ENCODE assay signal across 15 cellular contexts in the genomic region with DNA sequence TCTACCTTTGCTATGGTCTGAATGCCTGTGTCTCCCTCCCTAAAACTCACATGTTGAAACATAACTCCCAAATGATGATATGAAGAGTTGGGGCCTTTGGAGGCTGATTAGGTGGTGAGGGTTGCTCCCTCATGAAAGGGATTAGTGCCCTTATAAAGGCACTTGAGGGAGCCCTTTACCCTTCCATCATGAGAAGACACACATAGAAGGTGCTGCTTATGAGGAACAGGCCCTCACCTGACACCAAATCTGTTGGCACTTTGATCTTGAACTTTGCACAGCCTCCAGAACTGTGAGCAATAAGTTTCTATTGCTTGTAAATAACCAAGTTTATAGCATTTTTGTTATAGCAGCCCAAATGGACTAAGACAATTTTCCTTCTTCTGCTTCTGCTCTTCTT.
"Had no signal": no experiment of that assay in that cellular context is flagged by ENCODE, and none has a peak within 500 bp of the region (broad histone marks: within the 10 kb centered on the region; RNA-seq: fewer than 3 reads in every experiment).

No MANE protein-coding gene starts in this region.

- H3K36me3 ChIP-seq: colonic mucosa had no signal

- H3K9me3 Mint-ChIP-seq: activated CD8-positive, alpha-beta T cell treated with anti-CD3 and anti-CD28 coated beads for 36 hours; activated T-cell treated with anti-CD3 and anti-CD28 coated beads, Interleukin-2, amount 50 U/mL, for 4 hours; WTC11 had no signal

- H3K36me3 Mint-ChIP-seq: activated naive CD4-positive, alpha-beta T cell treated with anti-CD3 and anti-CD28 coated beads, Interleukin-2, amount 50 U/mL, for 72 hours; naive thymus-derived CD8-positive, alpha-beta T cell; stimulated activated effector memory CD8-positive, alpha-beta T cell treated with anti-CD3 and anti-CD28 coated beads, Interleukin-12 subunit alpha, Interleukin-12 subunit beta, amount 100 ng/mL, for 72 hours; WTC11 had no signal

- H3K9me3 ChIP-seq: colonic mucosa had no signal

- H3K4me1 Mint-ChIP-seq: naive thymus-derived CD8-positive, alpha-beta T cell; stimulated activated effector memory CD8-positive, alpha-beta T cell treated with anti-CD3 and anti-CD28 coated beads, Interleukin-12 subunit alpha, Interleukin-12 subunit beta, amount 100 ng/mL, for 72 hours had no signal

- H3K27ac ChIP-seq: colonic mucosa had no signal

- ATAC-seq: activated CD8-positive, alpha-beta T cell treated with anti-CD3 and anti-CD28 coated beads for 36 hours; activated naive CD4-positive, alpha-beta T cell treated with anti-CD3 and anti-CD28 coated beads, Interleukin-2, amount 50 U/mL, for 72 hours; activated T-cell treated with anti-CD3 and anti-CD28 coated beads, Interleukin-2, amount 50 U/mL, for 4 hours; naive thymus-derived CD8-positive, alpha-beta T cell; stimulated activated effector memory CD8-positive, alpha-beta T cell treated with anti-CD3 and anti-CD28 coated beads, Interleukin-12 subunit alpha, Interleukin-12 subunit beta, amount 100 ng/mL, for 72 hours; WTC11 had no signal

- DNase-seq: activated CD4-positive, alpha-beta T cell treated with anti-CD3 and anti-CD28 coated beads for 48 hours; activated CD8-positive, alpha-beta T cell treated with anti-CD3 and anti-CD28 coated beads for 36 hours; activated gamma-delta T cell; activated T-cell treated with anti-CD3 and anti-CD28 coated beads, Interleukin-2, amount 50 U/mL, for 4 hours; caudate nucleus; colonic mucosa; foreskin fibroblast; glutamatergic neuron; naive thymus-derived CD8-positive, alpha-beta T cell; posterior cingulate gyrus; retina; T-helper 2 cell had no signal

- H3K27ac Mint-ChIP-seq: activated CD8-positive, alpha-beta T cell treated with anti-CD3 and anti-CD28 coated beads for 36 hours; activated naive CD4-positive, alpha-beta T cell treated with anti-CD3 and anti-CD28 coated beads, Interleukin-2, amount 50 U/mL, for 72 hours; naive thymus-derived CD8-positive, alpha-beta T cell; stimulated activated effector memory CD8-positive, alpha-beta T cell treated with anti-CD3 and anti-CD28 coated beads, Interleukin-12 subunit alpha, Interleukin-12 subunit beta, amount 100 ng/mL, for 72 hours; WTC11 had no signal

- H3K27me3 Mint-ChIP-seq: activated CD8-positive, alpha-beta T cell treated with anti-CD3 and anti-CD28 coated beads for 36 hours had no signal

- H3K4me1 ChIP-seq: colonic mucosa had no signal

- H3K27me3 ChIP-seq: colonic mucosa had no signal

- H3K4me3 Mint-ChIP-seq: activated CD8-positive, alpha-beta T cell treated with anti-CD3 and anti-CD28 coated beads for 36 hours; activated T-cell treated with anti-CD3 and anti-CD28 coated beads, Interleukin-2, amount 50 U/mL, for 4 hours; naive thymus-derived CD8-positive, alpha-beta T cell; stimulated activated effector memory CD8-positive, alpha-beta T cell treated with anti-CD3 and anti-CD28 coated beads, Interleukin-12 subunit alpha, Interleukin-12 subunit beta, amount 100 ng/mL, for 72 hours; WTC11 had no signal

- H3K4me3 ChIP-seq: colonic mucosa had no signal
